In the genomic region with DNA sequence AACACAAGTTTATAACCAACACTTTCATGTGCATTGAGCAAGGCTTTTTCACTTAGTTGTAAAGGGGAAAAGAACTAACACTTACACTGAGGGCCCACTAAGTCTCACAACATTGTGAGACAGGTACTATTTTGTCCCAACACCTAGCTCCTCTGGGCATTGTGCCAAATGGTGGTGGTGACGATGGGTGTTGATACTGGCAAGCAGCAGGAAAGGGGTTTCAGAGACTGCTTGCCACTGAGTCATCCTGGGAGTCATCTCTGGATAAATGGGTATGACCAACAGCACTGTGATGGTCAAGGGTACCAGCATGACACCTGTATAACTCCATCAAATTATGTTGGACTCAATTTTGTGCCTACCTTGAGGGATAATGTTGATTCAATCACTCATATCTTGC, we compare ENCODE assay signal across 9 cellular contexts.
DNase-seq lines count a peak whose midpoint lies in the region; ATAC-seq lines count a peak whose summit lies in the region.
"Had no signal": no experiment of that assay in that cellular context is flagged by ENCODE, and none has a peak within 500 bp of the region (broad histone marks: within the 10 kb centered on the region; RNA-seq: fewer than 3 reads in every experiment).

No MANE protein-coding gene starts in this region.

- peak; percentile 43 for DNase-seq in DMS 273 (lab: John Stamatoyannopoulos, UW; ENCODE audit: unreplicated experiment)
- no peak for DNase-seq in DMS 273 treated with DMSO at 0.1 percent for 48 hours (lab: John Stamatoyannopoulos, UW)
- peak; percentile 77 for DNase-seq in NCI-H345 (lab: John Stamatoyannopoulos, UW)
- DNase-seq in activated naive CD4-positive, alpha-beta T cell treated with anti-CD3 and anti-CD28 coated beads, Interleukin-2, amount 50 U/mL, for 16 hours: peak; percentile 24
- DNase-seq in stimulated activated CD4-positive, alpha-beta T cell treated with anti-CD3 and anti-CD28 coated beads, Interleukin-2, amount 100 ng/mL, for 48 hours: peak; percentile 7 to 18
- DNase-seq in UCSD-AML1 (lab: John Stamatoyannopoulos, UW; ENCODE audit: unreplicated experiment): no peak

- ATAC-seq in GM18858 (IDR thresholded peaks at IDR 0.05; ENCODE audit: unreplicated experiment) (no peak), GM21360 (IDR thresholded peaks at IDR 0.05; ENCODE audit: unreplicated experiment) (no peak)
- ATAC-seq: GM23338 had no signal

Comparison
In these comparisons a context has a peak if more than half of its experiments do, and no peak if none do; other contexts are left out.
1. DNase-seq: peak in DMS 273 (single experiment), NCI-H345 (single experiment), activated naive CD4-positive, alpha-beta T cell treated with anti-CD3 and anti-CD28 coated beads, Interleukin-2, amount 50 U/mL, for 16 hours (single experiment) and stimulated activated CD4-positive, alpha-beta T cell treated with anti-CD3 and anti-CD28 coated beads, Interleukin-2, amount 100 ng/mL, for 48 hours (2 of 2); none in DMS 273 treated with DMSO at 0.1 percent for 48 hours (single experiment) and UCSD-AML1 (single experiment).